ENCODE assay signal across 25 cellular contexts in genomic region chr3:147015334-147015733, GRCh38.
A peak's percentile ranks its signal among the peaks of the same experiment; 100 is the strongest.
DNase-seq lines count a peak whose midpoint lies in the region; ATAC-seq and TF ChIP-seq lines count a peak whose summit lies in the region.
"Had no signal": no experiment of that assay in that cellular context is flagged by ENCODE, and none has a peak within 500 bp of the region (broad histone marks: within the 10 kb centered on the region; RNA-seq: fewer than 3 reads in every experiment).

No MANE protein-coding gene starts in this region.

- no peaks in the 10 kb centered on the region for H3F3A ChIP-seq in GM23338 (replicated peaks; ENCODE audit: low read depth)

- DNase-seq in GM23338 (ENCODE audit: low spot score) (peak; percentile 5), NCI-H526 treated with DMSO at 0.1 percent for 48 hours (lab: John Stamatoyannopoulos, UW) (peak; percentile 16), WTC11 (ENCODE audit: low spot score) (peak; percentile 9), aorta (no peak), NCI-H2227 treated with DMSO at 0.1 percent for 48 hours (lab: John Stamatoyannopoulos, UW) (no peak), NCI-H146 treated with DMSO at 0.1 percent for 48 hours (lab: John Stamatoyannopoulos, UW; ENCODE audit: unreplicated experiment) (no peak), ureter (ENCODE audit: low spot score) (no peak)
- DNase-seq in activated effector memory CD4-positive, alpha-beta T cell treated with anti-CD3 and anti-CD28 coated beads, Interleukin-2, amount 50 U/mL, for 16 hours = no peak
- DNase-seq: 8988T; ACHN; BE2C; C1 segment of cervical spinal cord; CD4-positive, alpha-beta memory T cell; CD4-positive, CD25-positive, alpha-beta regulatory T cell; CD8-positive, alpha-beta memory T cell; COR-L47; DMS 273 treated with DMSO at 0.1 percent for 48 hours; DMS153; DMS53; DMS79; DND-41; EL; GF-D8 had no signal

- H3K27ac Mint-ChIP-seq in GM23338 (no peak overlapping the region), WTC11 (no peak overlapping the region)
- H3K27ac Mint-ChIP-seq: CD14-positive monocyte; CD4-positive, alpha-beta memory T cell; CD4-positive, CD25-positive, alpha-beta regulatory T cell; CD8-positive, alpha-beta memory T cell had no signal

- H3K36me3 Mint-ChIP-seq in GM23338 (ENCODE audit: low read depth) (no peaks in the 10 kb centered on the region), WTC11 (no peaks in the 10 kb centered on the region)
- H3K36me3 Mint-ChIP-seq: CD14-positive monocyte; CD4-positive, alpha-beta memory T cell; CD4-positive, CD25-positive, alpha-beta regulatory T cell; CD8-positive, alpha-beta memory T cell had no signal

- CTCF ChIA-PET in WTC11 (lab: Charles Lee) = no interaction called here

- H3K4me1 ChIP-seq in GM23338 (ENCODE audit: insufficient read depth) (no peaks in the 10 kb centered on the region), aorta (ENCODE audit: control insufficient read depth in 1 of 2, insufficient read depth in 2 of 2, low read length in 2 of 2) (no peaks in the 10 kb centered on the region)
- H3K4me1 ChIP-seq: BE2C, BLaER1 had no signal

- H3K9me3 Mint-ChIP-seq in GM23338 = no peaks in the 10 kb centered on the region
- H3K9me3 Mint-ChIP-seq in WTC11 = peaks cover 15% of the 10 kb centered on the region

- intact Hi-C loops in aorta (cut with DNase I) = no loop called here

- H3K4me2 ChIP-seq in GM23338 = no peak overlapping the region
- H3K4me2 ChIP-seq: BLaER1 had no signal

- H3K4me3 ChIP-seq in GM23338 (no peak overlapping the region), aorta (ENCODE audit: low read length in 2 of 2) (no peak overlapping the region)
- H3K4me3 ChIP-seq: BLaER1 had no signal

- no peaks in the 10 kb centered on the region for H3K79me2 ChIP-seq in GM23338 (replicated peaks; ENCODE audit: insufficient read depth)

- no peak overlapping the region for H2AFZ ChIP-seq in GM23338

- H3K27me3 Mint-ChIP-seq in GM23338 (ENCODE audit: insufficient read depth, low read depth, poor library complexity) = no peaks in the 10 kb centered on the region
- H3K27me3 Mint-ChIP-seq in WTC11 (ENCODE audit: low read depth) = no peaks in the 10 kb centered on the region
- H3K27me3 Mint-ChIP-seq: CD4-positive, alpha-beta memory T cell; CD8-positive, alpha-beta memory T cell had no signal

- H4K20me1 ChIP-seq in GM23338 (replicated peaks; ENCODE audit: insufficient read depth) = no peaks in the 10 kb centered on the region
- H4K20me1 ChIP-seq: BLaER1 had no signal

- H3K4me1 Mint-ChIP-seq in GM23338 (no peaks in the 10 kb centered on the region), WTC11 (peaks cover 9% of the 10 kb centered on the region)
- H3K4me1 Mint-ChIP-seq: CD14-positive monocyte; CD4-positive, alpha-beta memory T cell; CD8-positive, alpha-beta memory T cell had no signal

- POLR2A ChIA-PET in WTC11 (lab: Charles Lee) = no interaction called here

- ATAC-seq in GM23338 = no peak
- peak; percentile 61 for ATAC-seq in WTC11
- ATAC-seq in aorta (ENCODE audit: low FRiP score) = peak; percentile 29

- H3K36me3 ChIP-seq in GM23338 (ENCODE audit: insufficient read depth) (no peaks in the 10 kb centered on the region), aorta (ENCODE audit: control insufficient read depth in 1 of 2, insufficient read depth in 2 of 2, low read length in 1 of 2) (no peaks in the 10 kb centered on the region)
- H3K36me3 ChIP-seq: BE2C, BLaER1 had no signal

- WGBS in aorta, 2 donors = 84 to 90% methylated on average over 3 of the region's 3 CpGs

- peaks cover 3% of the 10 kb centered on the region for H3K9me3 ChIP-seq in aorta (ENCODE audit: control insufficient read depth, low read length)
- H3K9me3 ChIP-seq: BE2C had no signal

- H3K27ac ChIP-seq in GM23338 (ENCODE audit: low read depth) (no peak overlapping the region), aorta (ENCODE audit: low read depth in 1 of 2, low read length in 2 of 2) (no peak overlapping the region)
- H3K27ac ChIP-seq: BLaER1 had no signal

- 0 out of 2 replicates have a peak, but pooled peaks cover 3% of the 10 kb centered on the region for H3K9me2 ChIP-seq in GM23338 (ENCODE audit: insufficient read depth)

- no peak for TF ChIP-seq CTCF in GM23338 (conservative IDR thresholded peaks at IDR 0.05; ENCODE audit: low read depth in 2 of 2)
- no peak for TF ChIP-seq CTCF in WTC11 (IDR thresholded peaks at IDR 0.05)

- no peaks in the 10 kb centered on the region for H3K27me3 ChIP-seq in GM23338 (ENCODE audit: insufficient read depth)
- H3K27me3 ChIP-seq in aorta (ENCODE audit: control insufficient read depth in 1 of 2, insufficient read depth in 2 of 2, low read length in 1 of 2) = no peaks in the 10 kb centered on the region
- H3K27me3 ChIP-seq: BE2C, BLaER1 had no signal

- H3K4me3 Mint-ChIP-seq in GM23338 (no peak overlapping the region), WTC11 (no peak overlapping the region)
- H3K4me3 Mint-ChIP-seq: CD14-positive monocyte; CD4-positive, alpha-beta memory T cell; CD4-positive, CD25-positive, alpha-beta regulatory T cell; CD8-positive, alpha-beta memory T cell had no signal

TF ChIP-seq in WTC11, 78 proteins besides CTCF, POLR2A, EP300 and RAD21:
- TF ChIP-seq ATF3 (CRISPR knock-in tag; conservative IDR thresholded peaks at IDR 0.05) = no peak
- no peak for TF ChIP-seq ZNF317 (CRISPR knock-in tag; IDR thresholded peaks at IDR 0.05; ENCODE audit: borderline replicate concordance, low read depth)
- no peak for TF ChIP-seq NR3C1 (CRISPR knock-in tag; conservative IDR thresholded peaks at IDR 0.05; ENCODE audit: low read depth)
- TF ChIP-seq NR1H2 (CRISPR knock-in tag; IDR thresholded peaks at IDR 0.05) = no peak
- no peak for TF ChIP-seq AR (CRISPR knock-in tag; IDR thresholded peaks at IDR 0.05)

Comparison
In these comparisons a context has a peak if more than half of its experiments do, and no peak if none do; other contexts are left out.
1. DNase-seq: peak in GM23338 (single experiment), NCI-H526 treated with DMSO at 0.1 percent for 48 hours (single experiment) and WTC11 (single experiment); none in aorta (0 of 2), NCI-H2227 treated with DMSO at 0.1 percent for 48 hours (single experiment), NCI-H146 treated with DMSO at 0.1 percent for 48 hours (single experiment), activated effector memory CD4-positive, alpha-beta T cell treated with anti-CD3 and anti-CD28 coated beads, Interleukin-2, amount 50 U/mL, for 16 hours (single experiment) and ureter (single experiment).